In the genomic region with DNA sequence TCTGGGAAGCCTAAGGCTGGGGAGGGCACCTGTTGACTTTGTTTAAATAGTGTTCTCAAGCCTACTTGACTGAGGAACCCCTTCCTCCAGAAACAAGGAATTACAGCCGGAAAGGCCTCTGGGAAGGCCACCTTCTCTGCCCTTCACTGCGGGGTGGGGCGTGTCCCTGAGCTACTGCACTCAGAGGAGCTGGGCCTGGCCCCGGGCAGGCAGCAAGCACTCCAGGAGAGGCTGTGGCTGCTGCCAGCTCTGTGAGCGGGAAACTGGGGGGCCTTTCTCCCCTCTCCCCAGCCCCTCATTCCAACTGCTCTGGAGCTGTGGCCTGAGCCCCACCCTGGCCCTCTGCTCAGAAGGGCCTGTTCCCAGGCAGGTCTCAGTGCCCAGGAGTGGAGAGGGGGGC, we compare ENCODE assay signal across 29 cellular contexts. TPM values are rescaled to one million over a fixed set of nuclear protein-coding genes. Genes with fewer than 3 reads are reported as not detected.
DNase-seq lines count a peak whose midpoint lies in the region; ATAC-seq, FAIRE-seq and TF ChIP-seq lines count a peak whose summit lies in the region.
"Had no signal": no experiment of that assay in that cellular context is flagged by ENCODE, and none has a peak within 500 bp of the region (broad histone marks: within the 10 kb centered on the region; RNA-seq: fewer than 3 reads in every experiment).

No MANE protein-coding gene starts in this region.

- H3K27ac Mint-ChIP-seq in activated T-helper 2 cell treated with anti-CD3 and anti-CD28 coated beads, Interferon-gamma antibody, Interleukin-2, Interleukin-4, amounts not matched to agents 10 μg/mL and 5 μg/mL and 100 μg/mL, durations not matched to agents 14 hours and 24 hours and 36 hours = no peak overlapping the region
- H3K27ac Mint-ChIP-seq: CD4-positive, CD25-positive, alpha-beta regulatory T cell had no signal

- no peak overlapping the region for H2BK20ac ChIP-seq in H1 (ENCODE audit: low read length)

- CTCF ChIA-PET in H1 (lab: Charles Lee; ENCODE audit: partially characterized antibody) = interaction anchor here (1.3 to 1.8 kb wide), 3 partner anchors 11 to 26 kb away, joined by 3 to 7 read pairs (median 4); no protein-coding TSS in a partner anchor

- H2BK12ac ChIP-seq in H1 (ENCODE audit: low read depth, low read length) = no peak overlapping the region

- H3K56ac ChIP-seq in H1 (replicated peaks; ENCODE audit: insufficient read length, low read depth, low read length) = no peak overlapping the region

- H3K23me2 ChIP-seq in H1 (ENCODE audit: low read depth, low read length) = peaks cover 13% of the 10 kb centered on the region

- H3K9me3 ChIP-seq in H1 (ENCODE audit: insufficient read depth in 2 of 2, low read depth in 1 of 2, low read length in 1 of 2) (peaks cover 0 to 2% of the 10 kb centered on the region in 2 experiments; a peak in 1 of 4 replicates), right cardiac atrium (ENCODE audit: control insufficient read depth, low read length) (no peaks in the 10 kb centered on the region), skeletal muscle tissue (ENCODE audit: control insufficient read depth in 3 of 3, low read length in 3 of 3) (no peaks in the 10 kb centered on the region), prostate gland (no peaks in the 10 kb centered on the region)

- no peaks in the 10 kb centered on the region for H3K27me3 Mint-ChIP-seq in activated T-helper 2 cell treated with anti-CD3 and anti-CD28 coated beads, Interferon-gamma antibody, Interleukin-2, Interleukin-4, amounts not matched to agents 10 μg/mL and 5 μg/mL and 100 μg/mL, durations not matched to agents 14 hours and 24 hours and 36 hours (ENCODE audit: low read depth)
- H3K27me3 Mint-ChIP-seq: CD4-positive, CD25-positive, alpha-beta regulatory T cell; IgD-negative memory B cell had no signal

- H3K4me1 Mint-ChIP-seq in activated T-helper 2 cell treated with anti-CD3 and anti-CD28 coated beads, Interferon-gamma antibody, Interleukin-2, Interleukin-4, amounts not matched to agents 10 μg/mL and 5 μg/mL and 100 μg/mL, durations not matched to agents 14 hours and 24 hours and 36 hours (ENCODE audit: low read depth) = peaks cover 8% of the 10 kb centered on the region

- H3K4ac ChIP-seq in H1 (replicated peaks; ENCODE audit: insufficient read length, low read depth, low read length) = no peak overlapping the region

- 90% methylated on average over 4 of the region's 5 CpGs; no CpG with 5 or more reads in 1 of the 2 experiments for WGBS in H1 (ENCODE audit: extremely low coverage in 1 of 2, insufficient coverage in 1 of 2, insufficient read length in 1 of 2, insufficient replicate concordance in 2 of 2, low coverage in 1 of 2, low lambda C conversion rate in 2 of 2, missing lambda C conversion rate in 1 of 2), 2 experiments
- WGBS in right cardiac atrium = 56% methylated on average over 5 of the region's 5 CpGs
- WGBS in prostate gland = 57% methylated on average over 5 of the region's 5 CpGs

- ATAC-seq in right cardiac atrium = no peak
- ATAC-seq in GM21786 (IDR thresholded peaks at IDR 0.05; ENCODE audit: unreplicated experiment) = no peak
- ATAC-seq: PC-3 had no signal

- no peak overlapping the region for H3K23ac ChIP-seq in H1 (ENCODE audit: insufficient read length)

- H3K4me3 Mint-ChIP-seq in activated T-helper 2 cell treated with anti-CD3 and anti-CD28 coated beads, Interferon-gamma antibody, Interleukin-2, Interleukin-4, amounts not matched to agents 10 μg/mL and 5 μg/mL and 100 μg/mL, durations not matched to agents 14 hours and 24 hours and 36 hours (ENCODE audit: low read depth) = no peak overlapping the region
- H3K4me3 Mint-ChIP-seq: H9, IgD-negative memory B cell had no signal

- H3K9me3 Mint-ChIP-seq in activated T-helper 2 cell treated with anti-CD3 and anti-CD28 coated beads, Interferon-gamma antibody, Interleukin-2, Interleukin-4, amounts not matched to agents 10 μg/mL and 5 μg/mL and 100 μg/mL, durations not matched to agents 14 hours and 24 hours and 36 hours = no peaks in the 10 kb centered on the region
- H3K9me3 Mint-ChIP-seq: CD4-positive, CD25-positive, alpha-beta regulatory T cell; IgD-negative memory B cell had no signal

- no peaks in the 10 kb centered on the region for H3K36me3 Mint-ChIP-seq in activated T-helper 2 cell treated with anti-CD3 and anti-CD28 coated beads, Interferon-gamma antibody, Interleukin-2, Interleukin-4, amounts not matched to agents 10 μg/mL and 5 μg/mL and 100 μg/mL, durations not matched to agents 14 hours and 24 hours and 36 hours (ENCODE audit: low read depth)
- H3K36me3 Mint-ChIP-seq: CD4-positive, CD25-positive, alpha-beta regulatory T cell; IgD-negative memory B cell had no signal

- H2BK15ac ChIP-seq in H1 (ENCODE audit: low read length) = no peak overlapping the region

- H3K27ac ChIP-seq in H1 (ENCODE audit: low read depth, low read length) (no peak overlapping the region), right cardiac atrium (ENCODE audit: low read length) (peak overlapping the region; percentile 68), skeletal muscle tissue (ENCODE audit: low read depth, low read length) (peak overlapping the region; percentile 84), prostate gland (peak overlapping the region in 1 of 2 donors; percentile 25)
- H3K27ac ChIP-seq: HL-60 had no signal

- TF ChIP-seq CTCF in H1 (IDR thresholded peaks at IDR 0.05; ENCODE audit: control extremely low read depth in 1 of 3, insufficient read depth in 1 of 3, low read depth in 1 of 3, low read length in 3 of 3) (no peak), prostate gland (IDR thresholded peaks at IDR 0.05) (no peak)

- H3K79me1 ChIP-seq in H1 (ENCODE audit: low read depth, low read length) = 0 out of 2 replicates have a peak, but pooled peaks cover 3% of the 10 kb centered on the region

- peaks cover 0 to 6% (median 5%) of the 10 kb centered on the region in 4 experiments; a peak in 3 of 7 replicates for H3K4me1 ChIP-seq in H1 (replicated peaks in 1 of 4; ENCODE audit: control insufficient read depth in 3 of 4, insufficient read depth in 4 of 4, low read length in 3 of 4)
- H3K4me1 ChIP-seq in right cardiac atrium (ENCODE audit: control insufficient read depth, insufficient read depth, low read length) = no peaks in the 10 kb centered on the region
- H3K4me1 ChIP-seq in skeletal muscle tissue (ENCODE audit: control insufficient read depth in 3 of 3, insufficient read depth in 3 of 3, low read length in 3 of 3) = peaks cover 39 to 54% (median 44%) of the 10 kb centered on the region in 3 donors
- peaks cover 23% of the 10 kb centered on the region for H3K4me1 ChIP-seq in prostate gland (replicated peaks)

- no peak for FAIRE-seq in H1 (lab: Jason Lieb, UNC)

- H3K14ac ChIP-seq in H1 (ENCODE audit: insufficient read length) = no peak overlapping the region

- H2AK5ac ChIP-seq in H1 (ENCODE audit: low read depth, low read length) = no peak overlapping the region

- H3K36me3 ChIP-seq in H1 (ENCODE audit: control insufficient read depth in 2 of 4, insufficient read depth in 4 of 4, low read length in 3 of 4) (no peaks in the 10 kb centered on the region), skeletal muscle tissue (ENCODE audit: control insufficient read depth in 3 of 3, insufficient read depth in 3 of 3, low read length in 3 of 3) (no peaks in the 10 kb centered on the region), prostate gland (no peaks in the 10 kb centered on the region)

- no peak overlapping the region for H2BK120ac ChIP-seq in H1 (replicated peaks; ENCODE audit: low read depth, low read length)

- no peak overlapping the region for H2BK5ac ChIP-seq in H1 (ENCODE audit: low read depth, low read length)

- H3K79me2 ChIP-seq in H1 (ENCODE audit: control insufficient read depth in 1 of 2, insufficient read depth in 2 of 2, low read length in 2 of 2) = peaks cover 0 to 5% of the 10 kb centered on the region in 2 experiments; a peak in 1 of 4 replicates

- no peak for TF ChIP-seq RAD21 in H1 (IDR thresholded peaks at IDR 0.05 in 1 of 2, conservative IDR thresholded peaks at IDR 0.05 in 1 of 2; ENCODE audit: low read depth in 2 of 2, low read length in 2 of 2)

- H3K9ac ChIP-seq in H1 (replicated peaks in 1 of 4; ENCODE audit: extremely low read depth in 1 of 4, low read depth in 3 of 4, low read length in 3 of 4) (no peak overlapping the region), skeletal muscle tissue (ENCODE audit: low read depth in 1 of 3, low read length in 3 of 3) (peak overlapping the region; percentile 72 to 78 (median 73))

- H2AFZ ChIP-seq in H1 (ENCODE audit: low read length) = no peak overlapping the region

- H4K8ac ChIP-seq in H1 (ENCODE audit: extremely low read depth, insufficient read depth, low read length) = peak overlapping the region; percentile 15; the same call in 1 of the 2 replicates

- peaks cover 0 to 9% of the 10 kb centered on the region in 2 experiments for H4K20me1 ChIP-seq in H1 (replicated peaks in 1 of 2; ENCODE audit: control insufficient read depth in 1 of 2, insufficient read depth in 2 of 2, low read length in 2 of 2)

- TF ChIP-seq POLR2A in H1 (IDR thresholded peaks at IDR 0.05; ENCODE audit: control extremely low read depth in 1 of 2, low read depth in 2 of 2, low read length in 2 of 2) = no peak
- TF ChIP-seq POLR2A in prostate gland (IDR thresholded peaks at IDR 0.05) = no peak

- POLR2A ChIA-PET in H1 (lab: Charles Lee; ENCODE audit: partially characterized antibody) = interaction anchor here (1.7 kb wide), 1 partner anchor 15 kb away, joined by 3 read pairs; no protein-coding TSS in a partner anchor

- intact Hi-C loops in right cardiac atrium (cut with DNase I) = no loop called here
- intact Hi-C loops in prostate gland (cut with DNase I) = no loop called here
- intact Hi-C loops in activated T-helper 2 cell treated with anti-CD3 and anti-CD28 coated beads, Interferon-gamma antibody, Interleukin-2, Interleukin-4, amounts not matched to agents 10 μg/mL and 5 μg/mL and 100 μg/mL, durations not matched to agents 14 hours and 24 hours and 36 hours (cut with micrococcal nuclease) = no loop called here

- no peak for TF ChIP-seq EP300 in H1 (IDR thresholded peaks at IDR 0.05; ENCODE audit: borderline replicate concordance in 1 of 2, low read depth in 2 of 2, low read length in 2 of 2)

- H3K27me3 ChIP-seq in H1 (replicated peaks in 1 of 4; ENCODE audit: control insufficient read depth in 3 of 4, extremely low read depth in 1 of 4, insufficient read depth in 3 of 4, low read length in 3 of 4) (peaks cover 0 to 3% (median 0%) of the 10 kb centered on the region in 4 experiments; a peak in 1 of 7 replicates), right cardiac atrium (ENCODE audit: control insufficient read depth, insufficient read depth) (no peaks in the 10 kb centered on the region), skeletal muscle tissue (ENCODE audit: control insufficient read depth in 3 of 3, insufficient read depth in 3 of 3, low read length in 3 of 3) (peaks cover 0 to 7% (median 0%) of the 10 kb centered on the region in 3 donors), prostate gland (replicated peaks; ENCODE audit: insufficient read depth) (no peaks in the 10 kb centered on the region)

- no peak overlapping the region for H3K18ac ChIP-seq in H1 (ENCODE audit: extremely low read depth, low read length)

- no peak overlapping the region for H4K91ac ChIP-seq in H1 (replicated peaks; ENCODE audit: insufficient read length, low read length)

- H3K4me2 ChIP-seq in H1 (ENCODE audit: insufficient read depth in 1 of 2, low read depth in 2 of 2, low read length in 2 of 2) = no peak overlapping the region

- peak; percentile 60 for DNase-seq in NCI-H2227 (lab: John Stamatoyannopoulos, UW; ENCODE audit: unreplicated experiment)
- no peak for DNase-seq in NCI-H2227 treated with DMSO at 0.1 percent for 48 hours (lab: John Stamatoyannopoulos, UW)
- DNase-seq in H1 (ENCODE audit: low read depth in 1 of 2, low spot score in 2 of 2) = no peak
- DNase-seq in right cardiac atrium = peak in 2 of 3 donors; percentile 65 to 76
- no peak for DNase-seq in prostate gland (ENCODE audit: low spot score)
- no peak for DNase-seq in activated T-helper 2 cell treated with anti-CD3 and anti-CD28 coated beads, Interferon-gamma antibody, Interleukin-2, Interleukin-4, amounts not matched to agents 10 μg/mL and 5 μg/mL and 100 μg/mL, durations not matched to agents 14 hours and 24 hours and 36 hours (ENCODE audit: low spot score)
- DNase-seq: 8988T; CD4-positive, CD25-positive, alpha-beta regulatory T cell; COR-L47; DMS 273 treated with DMSO at 0.1 percent for 48 hours; DND-41; H9; Karpas-422; NCI-H1048; NCI-H1436 treated with DMSO at 0.1 percent for 48 hours; NCI-H2029; NCI-H2171 treated with DMSO at 0.1 percent for 48 hours; NCI-H82; PC-3; RPMI8226 had no signal

- H3K4me3 ChIP-seq in H1 (ENCODE audit: extremely low read depth in 1 of 4, insufficient read depth in 2 of 4, low read depth in 3 of 4, low read length in 4 of 4) (no peak overlapping the region), right cardiac atrium (ENCODE audit: low read length) (no peak overlapping the region), skeletal muscle tissue (ENCODE audit: low read length in 3 of 3) (peak overlapping the region in 1 of 3 donors; percentile 65), prostate gland (no peak overlapping the region)

- no peak overlapping the region for H4K5ac ChIP-seq in H1 (ENCODE audit: insufficient read length, low read depth, low read length)

RNA-seq across cellular contexts. Expression of a gene that starts 4.0 kb away (rescaled TPM):
- total RNA-seq in H1 (2021; fragmentation: NEBNext Ultra II Directional; extraction: Animal tissue kit (Norgen Biotek cat#: 25700)) = 42.4 and 42.6 TPM in 2 replicates
- polyA plus RNA-seq in H1 (2011; rRNA removed) = 11.7 and 16.9 TPM in 2 replicates
- 17.9 TPM for polyA plus RNA-seq in H1 (2011; cell fraction: cytosol; rRNA removed)
- polyA plus RNA-seq in H1 (2011; cell fraction: nucleus; rRNA removed) = 47.6 TPM
- 21.7 to 24.9 TPM (median 23.7 TPM) in 4 replicates for polyA plus RNA-seq in H1 (2012, experiment 1 of 2)
- 5.0 TPM for polyA plus RNA-seq in H1 (2012, experiment 2 of 2)
- polyA plus RNA-seq in H1 (2013, experiment 1 of 2) = 17.0 TPM
- polyA plus RNA-seq in H1 (2013, experiment 2 of 2) = 15.9 TPM
- polyA minus RNA-seq in H1 (2011; rRNA and poly(A)+ RNA removed) = 51.4 and 59.5 TPM in 2 replicates
- 16.6 TPM for polyA minus RNA-seq in H1 (2011; cell fraction: cytosol; rRNA and poly(A)+ RNA removed)
- polyA minus RNA-seq in H1 (2011; cell fraction: nucleus; rRNA and poly(A)+ RNA removed) = 25.7 TPM
- total RNA-seq in right cardiac atrium = 10 to 100 TPM; 44.1 to 61.6 (median 44.7) TPM
- polyA plus RNA-seq in right cardiac atrium = 20.0 TPM
- total RNA-seq in skeletal muscle tissue = 26.6 TPM
- total RNA-seq in prostate gland = 10 to 100 TPM; 33.5 to 50.6 TPM
- 29.3 and 29.9 TPM in 2 replicates for total RNA-seq in activated T-helper 2 cell treated with anti-CD3 and anti-CD28 coated beads, Interferon-gamma antibody, Interleukin-2, Interleukin-4, amounts not matched to agents 10 μg/mL and 5 μg/mL and 100 μg/mL, durations not matched to agents 14 hours and 24 hours and 36 hours

RNA-seq across cellular contexts. Expression of a gene that starts 14.3 kb away (rescaled TPM):
- 4.4 and 4.5 TPM in 2 replicates for total RNA-seq in H1 (2021; fragmentation: NEBNext Ultra II Directional; extraction: Animal tissue kit (Norgen Biotek cat#: 25700))
- 2.0 and 3.1 TPM in 2 replicates for polyA plus RNA-seq in H1 (2011; rRNA removed)
- polyA plus RNA-seq in H1 (2011; cell fraction: cytosol; rRNA removed) = 1.1 TPM
- polyA plus RNA-seq in H1 (2011; cell fraction: nucleus; rRNA removed) = 6.5 TPM
- 2.9 to 8.2 TPM (median 6.9 TPM) in 4 replicates for polyA plus RNA-seq in H1 (2012, experiment 1 of 2)
- polyA plus RNA-seq in H1 (2012, experiment 2 of 2) = 5.6 TPM
- polyA plus RNA-seq in H1 (2013, experiment 1 of 2) = 3.7 TPM
- polyA plus RNA-seq in H1 (2013, experiment 2 of 2) = 4.0 TPM
- 0.54 and 0.66 TPM in 2 replicates for polyA minus RNA-seq in H1 (2011; rRNA and poly(A)+ RNA removed)
- polyA minus RNA-seq in H1 (2011; cell fraction: cytosol; rRNA and poly(A)+ RNA removed) = 3.4 TPM
- polyA minus RNA-seq in H1 (2011; cell fraction: nucleus; rRNA and poly(A)+ RNA removed) = 1.6 TPM
- not detected for total RNA-seq in right cardiac atrium
- not detected for polyA plus RNA-seq in right cardiac atrium
- total RNA-seq in skeletal muscle tissue = 0.52 TPM
- total RNA-seq in prostate gland = under 1 TPM; 0.18 to 0.51 TPM
- total RNA-seq in activated T-helper 2 cell treated with anti-CD3 and anti-CD28 coated beads, Interferon-gamma antibody, Interleukin-2, Interleukin-4, amounts not matched to agents 10 μg/mL and 5 μg/mL and 100 μg/mL, durations not matched to agents 14 hours and 24 hours and 36 hours = not detected in 2 replicates
- total RNA-seq: CD4-positive, CD25-positive, alpha-beta regulatory T cell; G401; HT1080; MCF 10A; NCI-H460; PC-3 had no signal
- polyA plus RNA-seq: AG04450; CD4-positive, CD25-positive, alpha-beta regulatory T cell; IgD-negative memory B cell had no signal

RNA-seq across cellular contexts. Expression of a gene that starts 51.5 kb away (rescaled TPM):
- 22.8 and 24.1 TPM in 2 replicates for total RNA-seq in H1 (2021; fragmentation: NEBNext Ultra II Directional; extraction: Animal tissue kit (Norgen Biotek cat#: 25700))
- 14.4 and 24.7 TPM in 2 replicates for polyA plus RNA-seq in H1 (2011; rRNA removed)
- 18.4 TPM for polyA plus RNA-seq in H1 (2011; cell fraction: cytosol; rRNA removed)
- polyA plus RNA-seq in H1 (2011; cell fraction: nucleus; rRNA removed) = 19.7 TPM
- 17.7 to 22.3 TPM (median 18.6 TPM) in 4 replicates for polyA plus RNA-seq in H1 (2012, experiment 1 of 2)
- 18.3 TPM for polyA plus RNA-seq in H1 (2012, experiment 2 of 2)
- 23.6 TPM for polyA plus RNA-seq in H1 (2013, experiment 1 of 2)
- polyA plus RNA-seq in H1 (2013, experiment 2 of 2) = 23.9 TPM
- polyA minus RNA-seq in H1 (2011; rRNA and poly(A)+ RNA removed) = 7.7 and 10.8 TPM in 2 replicates
- polyA minus RNA-seq in H1 (2011; cell fraction: cytosol; rRNA and poly(A)+ RNA removed) = 8.8 TPM
- 12.1 TPM for polyA minus RNA-seq in H1 (2011; cell fraction: nucleus; rRNA and poly(A)+ RNA removed)
- 10 to 100 TPM; 20.4 to 25.7 (median 25.1) TPM for total RNA-seq in right cardiac atrium
- 29.2 TPM for polyA plus RNA-seq in right cardiac atrium
- 10.4 TPM for total RNA-seq in skeletal muscle tissue
- total RNA-seq in prostate gland = 10 to 100 TPM; 40.0 to 53.0 TPM
- total RNA-seq in activated T-helper 2 cell treated with anti-CD3 and anti-CD28 coated beads, Interferon-gamma antibody, Interleukin-2, Interleukin-4, amounts not matched to agents 10 μg/mL and 5 μg/mL and 100 μg/mL, durations not matched to agents 14 hours and 24 hours and 36 hours = 34.0 and 40.2 TPM in 2 replicates

Comparison
In these comparisons a context has a peak if more than half of its experiments do, and no peak if none do; other contexts are left out.
1. DNase-seq: peak in NCI-H2227 (single experiment) and right cardiac atrium (2 of 3); none in NCI-H2227 treated with DMSO at 0.1 percent for 48 hours (single experiment), H1 (0 of 2), prostate gland (single experiment) and activated T-helper 2 cell treated with anti-CD3 and anti-CD28 coated beads, Interferon-gamma antibody, Interleukin-2, Interleukin-4, amounts not matched to agents 10 μg/mL and 5 μg/mL and 100 μg/mL, durations not matched to agents 14 hours and 24 hours and 36 hours (single experiment).
2. H3K9ac ChIP-seq: peak in skeletal muscle tissue (3 of 3); none in H1 (0 of 4).